19 cellular contexts compared by ENCODE assay signal in genomic region chr22:22158207-22158816, GRCh38.
"Had no signal": no experiment of that assay in that cellular context is flagged by ENCODE, and none has a peak within 500 bp of the region (broad histone marks: within the 10 kb centered on the region; RNA-seq: fewer than 3 reads in every experiment).

No MANE protein-coding gene starts in this region.

- H3K4me3 Mint-ChIP-seq: mesothelial cell of epicardium, nephron had no signal

- H3K4me3 ChIP-seq: heart left ventricle, psoas muscle, right lobe of liver, stomach, thoracic aorta, uterus had no signal

- H3K9me3 ChIP-seq: psoas muscle, right lobe of liver, stomach, thoracic aorta, uterus had no signal

- H3K36me3 Mint-ChIP-seq: mesothelial cell of epicardium had no signal

- H3K4me1 ChIP-seq: heart left ventricle, psoas muscle, right lobe of liver, uterus had no signal

- ATAC-seq: esophagus mucosa, heart left ventricle, psoas muscle had no signal

- H3K4me1 Mint-ChIP-seq: mesothelial cell of epicardium had no signal

- H3K9me3 Mint-ChIP-seq: mesothelial cell of epicardium had no signal

- H3K36me3 ChIP-seq: heart left ventricle, right lobe of liver, stomach, thoracic aorta, uterus had no signal

- H3K27me3 ChIP-seq: right lobe of liver, uterus had no signal

- H3K27ac Mint-ChIP-seq: mesothelial cell of epicardium, nephron had no signal

- H3K27ac ChIP-seq: heart left ventricle, psoas muscle, right lobe of liver, stomach, thoracic aorta, uterus had no signal

- DNase-seq: effector memory CD4-positive, alpha-beta T cell; heart left ventricle; hypothalamus; kidney glomerular epithelial cell; mammary epithelial cell; occipital lobe; psoas muscle; retina; right lobe of liver; stimulated activated CD4-positive, alpha-beta T cell treated with anti-CD3 and anti-CD28 coated beads, Interleukin-4, amount 100 ng/mL, for 1 hour; stimulated activated naive CD4-positive, alpha-beta T cell; stomach; substantia nigra; trophoblast cell; uterus had no signal
